ENCODE assay signal across 8 cellular contexts in genomic region chr17:17750881-17751280, GRCh38.
DNase-seq lines count a peak whose midpoint lies in the region; ATAC-seq, FAIRE-seq and TF ChIP-seq lines count a peak whose summit lies in the region.

No MANE protein-coding gene starts in this region.

- no peak for TF ChIP-seq EP300 in gastroesophageal sphincter (IDR thresholded peaks at IDR 0.05)

- DNase-seq in A673 (ENCODE audit: low spot score) (no peak), GM19239 (ENCODE audit: insufficient read length, low spot score) (peak; percentile 68), T-helper 17 cell (no peak), substantia nigra (lab: John Stamatoyannopoulos, UW) (no peak), brain microvascular endothelial cell (no peak), cerebellar nuclear complex (lab: John Stamatoyannopoulos, UW) (no peak)

- no peaks in the 10 kb centered on the region for H3K36me3 Mint-ChIP-seq in T-helper 17 cell (ENCODE audit: low read depth)

- H3K27ac Mint-ChIP-seq in T-helper 17 cell, result peak overlapping the region; percentile 96

- POLR2A ChIA-PET in A673 (lab: Charles Lee; ENCODE audit: low non-redundant PET), result no interaction called here

- peak overlapping the region; percentile 89 for H3K27ac ChIP-seq in A673 (ENCODE audit: low read depth, low read length, poor library complexity, severe bottlenecking)
- H3K27ac ChIP-seq in gastroesophageal sphincter, result peak overlapping the region in 3 of 4 donors; percentile 86 to 90 (median 89)
- H3K27ac ChIP-seq in substantia nigra (ENCODE audit: low read depth, low read length, poor library complexity, severe bottlenecking), result peak overlapping the region; percentile 86
- no peak overlapping the region for H3K27ac ChIP-seq in brain microvascular endothelial cell

- FAIRE-seq in GM19239 (lab: Jason Lieb, UNC), result peak; percentile 91

- H3K4me1 Mint-ChIP-seq in T-helper 17 cell, result peaks cover 29% of the 10 kb centered on the region

- H3K4me3 ChIP-seq in A673 (ENCODE audit: low read depth, low read length, poor library complexity, severe bottlenecking), result no peak overlapping the region
- H3K4me3 ChIP-seq in gastroesophageal sphincter, result no peak overlapping the region
- H3K4me3 ChIP-seq in brain microvascular endothelial cell (ENCODE audit: low read depth, low read length), result no peak overlapping the region

- 55% methylated on average over 4 of the region's 8 CpGs; no CpG with 5 or more reads in 1 of the 2 donors for WGBS in gastroesophageal sphincter (ENCODE audit: low coverage in 1 of 2), 2 donors

- in situ Hi-C loops in brain microvascular endothelial cell (cut with HindIII; ENCODE audit: low pct_ligation_motif_present, low sequenced_read_pairs), result no loop called here

- no peaks in the 10 kb centered on the region for H3K36me3 ChIP-seq in A673 (ENCODE audit: insufficient read depth, low read length, poor library complexity, severe bottlenecking)
- H3K36me3 ChIP-seq in gastroesophageal sphincter, result no peaks in the 10 kb centered on the region
- H3K36me3 ChIP-seq in brain microvascular endothelial cell (replicated peaks), result no peaks in the 10 kb centered on the region

- ATAC-seq in T-helper 17 cell, result no peak
- ATAC-seq in gastroesophageal sphincter, result no peak
- ATAC-seq in SK-N-SH treated with all-trans-retinoic acid at 6 μM for 48 hours, result no peak

- no TSS peak for BruUV-seq in A673 (replicated peaks; lab: Mats Ljungman, UMichigan)

- H3K4me1 ChIP-seq in A673 (ENCODE audit: insufficient read depth, low read length, poor library complexity, severe bottlenecking) (peaks cover 54% of the 10 kb centered on the region), gastroesophageal sphincter (peaks cover 0 to 85% (median 21%) of the 10 kb centered on the region in 3 donors)

- no peak for TF ChIP-seq POLR2A in gastroesophageal sphincter (IDR thresholded peaks at IDR 0.05)

- H3K9me3 ChIP-seq in A673 (ENCODE audit: low read depth, low read length, poor library complexity, severe bottlenecking) (no peaks in the 10 kb centered on the region), T-helper 17 cell (ENCODE audit: control insufficient read depth, low read length, poor library complexity, severe bottlenecking) (no peaks in the 10 kb centered on the region), gastroesophageal sphincter (no peaks in the 10 kb centered on the region)

- H3K27me3 ChIP-seq in A673 (replicated peaks; ENCODE audit: insufficient read depth, low read depth, low read length, poor library complexity), result no peaks in the 10 kb centered on the region
- H3K27me3 ChIP-seq in gastroesophageal sphincter, result no peaks in the 10 kb centered on the region
- H3K27me3 ChIP-seq in brain microvascular endothelial cell (replicated peaks), result no peaks in the 10 kb centered on the region

- TF ChIP-seq CTCF in A673 (conservative IDR thresholded peaks at IDR 0.05; ENCODE audit: low read depth, low read length) (no peak), gastroesophageal sphincter (IDR thresholded peaks at IDR 0.05) (no peak), brain microvascular endothelial cell (IDR thresholded peaks at IDR 0.05; ENCODE audit: low read depth, low read length, missing control alignments) (no peak)

- H3K27me3 Mint-ChIP-seq in T-helper 17 cell, result no peaks in the 10 kb centered on the region

- CTCF ChIA-PET in A673 (lab: Charles Lee), result no interaction called here

- intact Hi-C loops in A673 (cut with micrococcal nuclease; ENCODE audit: unreplicated experiment), result no loop called here

- peak overlapping the region; percentile 41 for H3K4me3 Mint-ChIP-seq in T-helper 17 cell

TF ChIP-seq in SK-N-SH treated with all-trans-retinoic acid at 6 μM for 48 hours, 23 proteins besides CTCF, POLR2A, EP300 and RAD21:
- TF ChIP-seq CSDC2 (CRISPR knock-in tag; IDR thresholded peaks at IDR 0.05), result no peak
- no peak for TF ChIP-seq ZNF70 (CRISPR knock-in tag; IDR thresholded peaks at IDR 0.05)
- no peak for TF ChIP-seq GLIS3 (CRISPR knock-in tag; IDR thresholded peaks at IDR 0.05)
- no peak for TF ChIP-seq TCF4 (CRISPR knock-in tag; IDR thresholded peaks at IDR 0.05; ENCODE audit: borderline replicate concordance)
- TF ChIP-seq CREB5 (CRISPR knock-in tag; IDR thresholded peaks at IDR 0.05; ENCODE audit: low read depth), result no peak
- no peak for TF ChIP-seq ESRRG (CRISPR knock-in tag; IDR thresholded peaks at IDR 0.05)
- no peak for TF ChIP-seq OSR1 (CRISPR knock-in tag; IDR thresholded peaks at IDR 0.05)
- no peak for TF ChIP-seq BACH2 (CRISPR knock-in tag; IDR thresholded peaks at IDR 0.05; ENCODE audit: borderline replicate concordance)
- no peak for TF ChIP-seq RARB (CRISPR knock-in tag; IDR thresholded peaks at IDR 0.05)
- no peak for TF ChIP-seq CSRNP3 (CRISPR knock-in tag; IDR thresholded peaks at IDR 0.05)
- no peak for TF ChIP-seq ZNF565 (CRISPR knock-in tag; conservative IDR thresholded peaks at IDR 0.05; ENCODE audit: low read depth)
